14 cellular contexts compared by ENCODE assay signal in genomic region chr11:41786087-41786486, GRCh38.
"Had no signal": no experiment of that assay in that cellular context is flagged by ENCODE, and none has a peak within 500 bp of the region (broad histone marks: within the 10 kb centered on the region; RNA-seq: fewer than 3 reads in every experiment).

No MANE protein-coding gene starts in this region.

- H3K27me3 ChIP-seq: breast epithelium, dorsolateral prefrontal cortex, esophagus muscularis mucosa, heart right ventricle, uterus had no signal

- DNase-seq: activated naive CD4-positive, alpha-beta T cell treated with anti-CD3 and anti-CD28 coated beads, Interleukin-2, amount 50 U/mL, for 16 hours; dorsolateral prefrontal cortex; foreskin melanocyte; heart right ventricle; retina; T-helper 17 cell; uterus had no signal

- FAIRE-seq: endometrium, keratinocyte had no signal

- H3K4me2 ChIP-seq: smooth muscle cell had no signal

- H3K27ac ChIP-seq: breast epithelium, dorsolateral prefrontal cortex, esophagus muscularis mucosa, heart right ventricle, parathyroid adenoma, uterus had no signal

- H3K36me3 ChIP-seq: breast epithelium, esophagus muscularis mucosa, heart right ventricle, uterus had no signal

- H3K9me3 ChIP-seq: esophagus muscularis mucosa, uterus had no signal

- H3K9ac ChIP-seq: parathyroid adenoma had no signal

- H3K79me2 ChIP-seq: parathyroid adenoma had no signal

- H3K4me1 ChIP-seq: breast epithelium, esophagus muscularis mucosa, heart right ventricle, parathyroid adenoma, uterus had no signal

- ATAC-seq: activated CD4-positive, CD25-positive, alpha-beta regulatory T cell treated with anti-CD3 and anti-CD28 coated beads, Interleukin-2, amount 50 U/mL, for 24 hours; heart right ventricle; T-helper 17 cell had no signal

- H2AFZ ChIP-seq: parathyroid adenoma had no signal

- H3K4me3 ChIP-seq: breast epithelium, dorsolateral prefrontal cortex, esophagus muscularis mucosa, heart right ventricle, smooth muscle cell, uterus had no signal
